Comparison of ENCODE assay signal across 15 cellular contexts in genomic region chr12:124757329-124757728, GRCh38.
"Had no signal": no experiment of that assay in that cellular context is flagged by ENCODE, and none has a peak within 500 bp of the region (broad histone marks: within the 10 kb centered on the region; RNA-seq: fewer than 3 reads in every experiment).

No MANE protein-coding gene starts in this region.

- H3K27ac Mint-ChIP-seq: activated naive CD8-positive, alpha-beta T cell treated with anti-CD3 and anti-CD28 coated beads, Interleukin-2, amount 50 U/mL, for 24 hours; type B pancreatic cell had no signal

- H3K4me3 Mint-ChIP-seq: activated naive CD8-positive, alpha-beta T cell treated with anti-CD3 and anti-CD28 coated beads, Interleukin-2, amount 50 U/mL, for 24 hours; neural progenitor cell had no signal

- H3K27me3 ChIP-seq: neural progenitor cell, suprapubic skin had no signal

- DNase-seq: activated CD4-positive, alpha-beta T cell treated with anti-CD3 and anti-CD28 coated beads for 1 hour; activated CD4-positive, alpha-beta T cell treated with anti-CD3 and anti-CD28 coated beads, Interleukin-2, amount 50 U/mL, for 4 hours; activated naive CD4-positive, alpha-beta T cell; activated naive CD8-positive, alpha-beta T cell treated with anti-CD3 and anti-CD28 coated beads, Interleukin-2, amount 50 U/mL, for 24 hours; activated T-cell treated with anti-CD3 and anti-CD28 coated beads for 4 hours; left cardiac atrium; midbrain; stimulated activated CD4-positive, alpha-beta T cell treated with anti-CD3 and anti-CD28 coated beads, Interleukin-4, amount 100 ng/mL, for 24 hours; stimulated activated naive CD4-positive, alpha-beta T cell treated with Interleukin-2 at 50 U/mL for 16 hours; T-helper 9 cell had no signal

- H3K36me3 Mint-ChIP-seq: neural progenitor cell, type B pancreatic cell had no signal

- H3K27ac ChIP-seq: neural progenitor cell, parathyroid adenoma, SK-N-MC, suprapubic skin had no signal
